8 cellular contexts compared by ENCODE assay signal in the genomic region with DNA sequence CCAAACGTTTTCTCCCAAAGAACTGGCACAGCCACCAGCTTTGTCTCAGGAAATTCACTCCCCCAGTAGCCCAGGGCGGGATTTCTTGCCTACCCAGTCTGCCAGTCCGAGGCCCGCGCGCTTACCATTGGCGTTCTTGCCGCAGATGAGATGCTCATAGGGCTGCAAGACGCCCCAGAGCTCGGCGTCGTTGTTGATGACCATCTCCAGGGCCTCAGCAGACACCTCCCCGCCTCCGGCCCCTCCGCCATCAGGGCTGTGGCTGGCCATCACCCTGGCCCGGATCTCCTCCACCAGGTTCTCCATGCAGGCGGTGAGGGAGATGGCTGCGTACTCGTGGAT. TPM values are rescaled to one million over a fixed set of nuclear protein-coding genes. Genes with fewer than 3 reads are reported as not detected.
DNase-seq lines count a peak whose midpoint lies in the region; ATAC-seq, FAIRE-seq and TF ChIP-seq lines count a peak whose summit lies in the region.

No MANE protein-coding gene starts in this region.

- H3K27me3 ChIP-seq in Peyer's patch = no peaks in the 10 kb centered on the region
- peaks cover 7 to 12% of the 10 kb centered on the region in 2 donors for H3K27me3 ChIP-seq in duodenal mucosa (ENCODE audit: control insufficient read depth in 1 of 2, insufficient read depth in 2 of 2, low read length in 2 of 2)
- peaks cover 0 to 8% of the 10 kb centered on the region in 2 donors for H3K27me3 ChIP-seq in muscle layer of colon (ENCODE audit: control insufficient read depth in 1 of 2, insufficient read depth in 2 of 2, low read length in 2 of 2)

- ATAC-seq in GM18511 (IDR thresholded peaks at IDR 0.05; ENCODE audit: unreplicated experiment) = no peak

- TF ChIP-seq POLR2A in Peyer's patch (IDR thresholded peaks at IDR 0.05) (no peak), GM12891 (IDR thresholded peaks at IDR 0.05; ENCODE audit: low read depth, low read length) (no peak)

- DNase-seq in Peyer's patch (peak in 2 of 3 donors; percentile 57), HUDEP-2 (lab: John Stamatoyannopoulos, UW; ENCODE audit: unreplicated experiment in 76 of 76) (no peak), A172 (ENCODE audit: low spot score) (no peak), GM12891 (ENCODE audit: insufficient read length, low spot score) (no peak)

- H3K36me3 ChIP-seq in Peyer's patch (no peaks in the 10 kb centered on the region), duodenal mucosa (ENCODE audit: control insufficient read depth in 1 of 2, insufficient read depth in 2 of 2, low read length in 2 of 2) (no peaks in the 10 kb centered on the region), muscle layer of colon (ENCODE audit: insufficient read depth, low read length) (no peaks in the 10 kb centered on the region)

- H3K9ac ChIP-seq in duodenal mucosa (ENCODE audit: low read depth in 1 of 2, low read length in 2 of 2) (peak overlapping the region; percentile 50 to 71), muscle layer of colon (ENCODE audit: low read length) (no peak overlapping the region)

- FAIRE-seq in GM12891 (lab: Jason Lieb, UNC) = no peak

- H3K9me3 ChIP-seq in Peyer's patch (no peaks in the 10 kb centered on the region), duodenal mucosa (ENCODE audit: control insufficient read depth in 1 of 2, low read length in 2 of 2) (no peaks in the 10 kb centered on the region), muscle layer of colon (ENCODE audit: low read length) (no peaks in the 10 kb centered on the region)

- H3K4me3 ChIP-seq in GM08714 (ENCODE audit: low read length) (peak overlapping the region; percentile 74; the same call in 1 of the 2 replicates), Peyer's patch (peak overlapping the region; percentile 52 to 86 (median 62)), duodenal mucosa (ENCODE audit: low read depth in 1 of 2, low read length in 2 of 2) (peak overlapping the region; percentile 74 to 75), muscle layer of colon (ENCODE audit: low read depth in 1 of 2, low read length in 2 of 2) (peak overlapping the region; percentile 33 to 63)

- H3K27ac ChIP-seq in Peyer's patch (peak overlapping the region in 2 of 4 donors; percentile 72 to 83), duodenal mucosa (ENCODE audit: low read depth, low read length) (no peak overlapping the region), muscle layer of colon (ENCODE audit: low read depth, low read length) (no peak overlapping the region)

- H3K4me1 ChIP-seq in Peyer's patch (peaks cover 0 to 32% (median 11%) of the 10 kb centered on the region in 4 donors), duodenal mucosa (ENCODE audit: control insufficient read depth in 1 of 2, insufficient read depth in 2 of 2, low read length in 2 of 2) (peaks cover 21 to 37% of the 10 kb centered on the region in 2 donors), muscle layer of colon (ENCODE audit: insufficient read depth, low read length) (peaks cover 18% of the 10 kb centered on the region)

- TF ChIP-seq CTCF in Peyer's patch (IDR thresholded peaks at IDR 0.05) = no peak

TF ChIP-seq in GM12891, 5 proteins besides CTCF, POLR2A, EP300 and RAD21:
- TF ChIP-seq POLR2AphosphoS5 (IDR thresholded peaks at IDR 0.05; ENCODE audit: low read depth, low read length) = no peak

RNA-seq across cellular contexts. Expression of a gene that starts 1.3 kb away (rescaled TPM):
- total RNA-seq in Peyer's patch = 10 to 100 TPM in 3 of 4 donors, 1 to 10 TPM in 1; 5.0 to 44.1 (median 33.0) TPM
- 0.72 and 0.93 TPM in 2 replicates for total RNA-seq in A172 (2014; rRNA removed; shearing (Covaris generic))
- polyA plus RNA-seq in GM12891 (2012; ENCODE audit: low read depth, missing spikeins) = 1.4 TPM

Comparison
In these comparisons a context has a peak if more than half of its experiments do, and no peak if none do; other contexts are left out.
1. DNase-seq: peak in Peyer's patch (2 of 3); none in HUDEP-2 (0 of 76), A172 (single experiment) and GM12891 (single experiment).
2. Peak in every context shown above with its lines, with median percentiles within 50 percentile points of each other: H3K4me3 ChIP-seq.